In genomic region chr6:138107078-138107751, GRCh38 we compare ENCODE assay signal across 1 cellular context.
TF ChIP-seq lines count a peak whose summit lies in the region.

TSS of gene PERP (minus strand) at chr6:138107419. CDS start at chr6:138107340, 79 bp downstream.

TF ChIP-seq in SK-N-SH, 30 proteins besides CTCF, POLR2A, EP300 and RAD21 (continued from another document):
- TF ChIP-seq ZBTB33 (IDR thresholded peaks at IDR 0.05; ENCODE audit: borderline replicate concordance, low read depth) (no peak), FOXJ3 (CRISPR knock-in tag; IDR thresholded peaks at IDR 0.05) (no peak), YY1 (IDR thresholded peaks at IDR 0.05; ENCODE audit: low read depth) (no peak), MAX (IDR thresholded peaks at IDR 0.05; ENCODE audit: low read depth) (no peak), GATA2 (CRISPR knock-in tag; IDR thresholded peaks at IDR 0.05) (no peak), SMC3 (IDR thresholded peaks at IDR 0.05; ENCODE audit: low read depth, low read length) (no peak)
